Comparison of ENCODE assay signal across 9 cellular contexts in the genomic region with DNA sequence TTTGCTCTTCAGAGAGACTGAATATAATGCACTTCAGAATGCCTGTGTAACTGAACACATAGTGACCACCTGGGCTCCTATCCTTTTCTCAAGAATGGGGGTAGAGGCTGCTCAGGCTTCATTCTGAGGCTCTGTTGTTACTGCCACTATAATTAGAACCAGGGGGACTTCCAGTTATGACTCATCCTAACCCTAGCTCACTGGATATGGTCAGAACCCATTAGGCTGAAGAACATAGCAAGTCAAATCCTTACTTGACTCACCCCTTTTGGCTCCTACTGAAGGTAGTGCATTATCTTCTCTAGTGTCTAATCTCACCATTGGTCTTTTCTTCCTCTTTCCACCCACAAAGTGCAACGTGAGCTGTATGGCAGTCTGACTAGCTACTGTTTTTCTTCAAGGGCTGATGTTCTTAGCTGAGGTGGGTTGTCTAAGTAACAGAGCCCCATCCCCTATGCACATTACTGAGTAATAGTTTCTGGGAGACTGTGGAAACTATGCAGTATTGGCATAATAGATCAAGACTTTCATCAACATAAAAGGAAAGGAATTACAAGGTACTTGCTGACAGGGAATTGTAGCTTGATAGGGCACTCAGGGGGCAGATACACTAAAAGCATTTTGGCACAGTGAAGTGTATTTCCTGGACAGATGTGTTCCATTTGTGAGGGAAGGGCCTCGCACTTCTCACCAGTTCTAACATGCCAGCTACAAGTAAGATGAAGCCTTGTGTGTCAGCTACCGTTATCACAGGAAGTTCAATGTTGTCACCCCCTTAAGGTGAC.
DNase-seq lines count a peak whose midpoint lies in the region; ATAC-seq and TF ChIP-seq lines count a peak whose summit lies in the region.
"Had no signal": no experiment of that assay in that cellular context is flagged by ENCODE, and none has a peak within 500 bp of the region (broad histone marks: within the 10 kb centered on the region; RNA-seq: fewer than 3 reads in every experiment).

No MANE protein-coding gene starts in this region.

- ATAC-seq in GM18907 (IDR thresholded peaks at IDR 0.05; ENCODE audit: unreplicated experiment) (peak; percentile 98), HG03066 (IDR thresholded peaks at IDR 0.05; ENCODE audit: low read depth, unreplicated experiment) (peak; percentile 96)

- H3K4me3 ChIP-seq in Peyer's patch (no peak overlapping the region), fibroblast of pulmonary artery (replicated peaks; ENCODE audit: low read depth, low read length) (no peak overlapping the region)
- H3K4me3 ChIP-seq: SJCRH30 had no signal

- H3K9me3 ChIP-seq in Peyer's patch: no peaks in the 10 kb centered on the region
- H3K9me3 ChIP-seq: SJCRH30 had no signal

- no peaks in the 10 kb centered on the region for H3K27me3 ChIP-seq in Peyer's patch
- H3K27me3 ChIP-seq: SJCRH30 had no signal

- TF ChIP-seq CTCF in Peyer's patch (IDR thresholded peaks at IDR 0.05) (no peak), fibroblast of pulmonary artery (IDR thresholded peaks at IDR 0.05; ENCODE audit: low read length, missing control alignments) (no peak)

- H3K27ac ChIP-seq in Peyer's patch: peak overlapping the region in 3 of 4 donors; percentile 3 to 19 (median 6)
- H3K27ac ChIP-seq: SJCRH30 had no signal

- no peaks in the 10 kb centered on the region for H3K4me1 ChIP-seq in Peyer's patch

- no peaks in the 10 kb centered on the region for H3K36me3 ChIP-seq in Peyer's patch
- H3K36me3 ChIP-seq: SJCRH30 had no signal

- peak; percentile 44 for DNase-seq in CD1c-positive myeloid dendritic cell (ENCODE audit: extremely low spot score)
- no peak for DNase-seq in Peyer's patch
- peak; percentile 53 for DNase-seq in fibroblast of pulmonary artery (ENCODE audit: low read depth)
- DNase-seq in stromal cell of bone marrow (ENCODE audit: low read depth): peak; percentile 81
- no peak for DNase-seq in NCI-H1105 (lab: John Stamatoyannopoulos, UW)
- DNase-seq in HT-29 (ENCODE audit: low spot score): no peak

- TF ChIP-seq POLR2A in Peyer's patch (IDR thresholded peaks at IDR 0.05): no peak

Comparison
In these comparisons a context has a peak if more than half of its experiments do, and no peak if none do; other contexts are left out.
1. DNase-seq: peak in CD1c-positive myeloid dendritic cell (single experiment), fibroblast of pulmonary artery (single experiment) and stromal cell of bone marrow (single experiment); none in Peyer's patch (0 of 3), NCI-H1105 (single experiment) and HT-29 (single experiment).